ENCODE assay signal across 8 cellular contexts in genomic region chr1:227945891-227946623, GRCh38. TPM values are rescaled to one million over a fixed set of nuclear protein-coding genes. Genes with fewer than 3 reads are reported as not detected.
DNase-seq lines count a peak whose midpoint lies in the region; ATAC-seq and TF ChIP-seq lines count a peak whose summit lies in the region.

No MANE protein-coding gene starts in this region.

- peaks cover 10% of the 10 kb centered on the region for H3K4me1 Mint-ChIP-seq in activated CD8-positive, alpha-beta memory T cell treated with anti-CD3 and anti-CD28 coated beads, Interleukin-2, amount 10 ng/mL, durations not matched to agents 7 days and 5 days
- H3K4me1 Mint-ChIP-seq in naive thymus-derived CD8-positive, alpha-beta T cell: peaks cover 5 to 14% (median 13%) of the 10 kb centered on the region in 4 donors

- peaks cover 23% of the 10 kb centered on the region for H3K27me3 Mint-ChIP-seq in activated CD8-positive, alpha-beta memory T cell treated with anti-CD3 and anti-CD28 coated beads, Interleukin-2, amount 10 ng/mL, durations not matched to agents 7 days and 5 days
- H3K27me3 Mint-ChIP-seq in naive thymus-derived CD8-positive, alpha-beta T cell: peaks cover 7 to 31% (median 13%) of the 10 kb centered on the region in 5 donors

- H3K9me3 Mint-ChIP-seq in activated CD8-positive, alpha-beta memory T cell treated with anti-CD3 and anti-CD28 coated beads, Interleukin-2, amount 10 ng/mL, durations not matched to agents 7 days and 5 days (ENCODE audit: low read depth): no peaks in the 10 kb centered on the region
- no peaks in the 10 kb centered on the region for H3K9me3 Mint-ChIP-seq in naive thymus-derived CD8-positive, alpha-beta T cell

- H3K27ac ChIP-seq in SK-N-SH (ENCODE audit: low read depth in 2 of 2, low read length in 1 of 2): no peak overlapping the region

- H3K9me3 ChIP-seq in SK-N-SH: no peaks in the 10 kb centered on the region

- peaks cover 0 to 2% of the 10 kb centered on the region in 2 experiments; a peak in 1 of 4 replicates for H3K4me1 ChIP-seq in SK-N-SH (ENCODE audit: control insufficient read depth in 1 of 2, insufficient read depth in 2 of 2, low read depth in 1 of 2, low read length in 1 of 2)

- no peak overlapping the region for H3K27ac Mint-ChIP-seq in activated CD8-positive, alpha-beta memory T cell treated with anti-CD3 and anti-CD28 coated beads, Interleukin-2, amount 10 ng/mL, durations not matched to agents 7 days and 5 days
- H3K27ac Mint-ChIP-seq in naive thymus-derived CD8-positive, alpha-beta T cell: peak overlapping the region in 1 of 10 donors; percentile 10

- H3K4me3 Mint-ChIP-seq in activated CD8-positive, alpha-beta memory T cell treated with anti-CD3 and anti-CD28 coated beads, Interleukin-2, amount 10 ng/mL, durations not matched to agents 7 days and 5 days: peak overlapping the region; percentile 30
- peak overlapping the region; percentile 51 to 86 (median 72) for H3K4me3 Mint-ChIP-seq in naive thymus-derived CD8-positive, alpha-beta T cell

- no peaks in the 10 kb centered on the region for H3K36me3 ChIP-seq in SK-N-SH (replicated peaks in 1 of 2; ENCODE audit: control insufficient read depth in 1 of 2, insufficient read depth in 2 of 2, low read length in 1 of 2)

- no peak for TF ChIP-seq RAD21 in SK-N-SH (IDR thresholded peaks at IDR 0.05; ENCODE audit: low read length)

- no peak for TF ChIP-seq EP300 in SK-N-SH (IDR thresholded peaks at IDR 0.05; ENCODE audit: borderline replicate concordance in 1 of 2, low read depth in 1 of 2, low read length in 1 of 2)

- DNase-seq in activated CD8-positive, alpha-beta memory T cell treated with anti-CD3 and anti-CD28 coated beads, Interleukin-2, amount 10 ng/mL, durations not matched to agents 7 days and 5 days: peak; percentile 37
- no peak for DNase-seq in activated CD8-positive, alpha-beta memory T cell treated with anti-CD3 and anti-CD28 coated beads for 24 hours
- DNase-seq in SK-N-SH (peak; percentile 25), epithelial cell of proximal tubule (ENCODE audit: low read depth) (peak; percentile 20), foreskin melanocyte (no peak)
- peak in 1 of 10 donors; percentile 50 for DNase-seq in naive thymus-derived CD8-positive, alpha-beta T cell
- no peak for DNase-seq in stimulated activated CD4-positive, alpha-beta T cell treated with anti-CD3 and anti-CD28 coated beads, Interleukin-2, amount 100 ng/mL, for 24 hours

- WGBS in SK-N-SH (ENCODE audit: low lambda C conversion rate): 44% methylated on average over 15 of the region's 19 CpGs

- H3K4me2 ChIP-seq in SK-N-SH: peak overlapping the region; percentile 71; the same call in 1 of the 2 replicates

- POLR2A ChIA-PET in SK-N-SH (lab: Yijun Ruan, JAX): no interaction called here
- POLR2A ChIA-PET in naive thymus-derived CD8-positive, alpha-beta T cell (lab: Charles Lee): interaction anchor here (1.3 to 4.2 kb wide), 3 partner anchors 181 to 184 kb away, joined by 3 to 19 read pairs (median 3); no protein-coding TSS in a partner anchor

- ATAC-seq in activated CD8-positive, alpha-beta memory T cell treated with anti-CD3 and anti-CD28 coated beads, Interleukin-2, amount 10 ng/mL, durations not matched to agents 7 days and 5 days: no peak
- peak; percentile 20 for ATAC-seq in HG02885 (IDR thresholded peaks at IDR 0.05; ENCODE audit: poor library complexity, unreplicated experiment)
- peak; percentile 9 to 33 for ATAC-seq in naive thymus-derived CD8-positive, alpha-beta T cell

- TF ChIP-seq CTCF in SK-N-SH (IDR thresholded peaks at IDR 0.05) (no peak), epithelial cell of proximal tubule (conservative IDR thresholded peaks at IDR 0.05; ENCODE audit: low read depth, low read length) (no peak)

- no peaks in the 10 kb centered on the region for H3K9me2 ChIP-seq in SK-N-SH

- H3F3A ChIP-seq in SK-N-SH (replicated peaks; ENCODE audit: insufficient read depth): no peaks in the 10 kb centered on the region

- H3K36me3 Mint-ChIP-seq in activated CD8-positive, alpha-beta memory T cell treated with anti-CD3 and anti-CD28 coated beads, Interleukin-2, amount 10 ng/mL, durations not matched to agents 7 days and 5 days: no peaks in the 10 kb centered on the region
- no peaks in the 10 kb centered on the region for H3K36me3 Mint-ChIP-seq in naive thymus-derived CD8-positive, alpha-beta T cell

- CTCF ChIA-PET in activated CD8-positive, alpha-beta memory T cell treated with anti-CD3 and anti-CD28 coated beads, Interleukin-2, amount 10 ng/mL, durations not matched to agents 7 days and 5 days (lab: Charles Lee): interaction anchor here (1.2 to 2.3 kb wide), 2 partner anchors 183 to 216 kb away, joined by 5 to 11 read pairs; no protein-coding TSS in a partner anchor
- CTCF ChIA-PET in SK-N-SH (lab: Yijun Ruan, JAX): interaction anchor here (0.7 to 5.2 kb wide), 18 partner anchors 12 to 404 kb away, joined by 3 to 70 read pairs (median 4); no protein-coding TSS in a partner anchor

- no peaks in the 10 kb centered on the region for H4K20me1 ChIP-seq in SK-N-SH (ENCODE audit: insufficient read depth)

- no peak overlapping the region for H3K9ac ChIP-seq in SK-N-SH

- H3K4me3 ChIP-seq in SK-N-SH (ENCODE audit: low read depth in 2 of 2, low read length in 1 of 2) (no peak overlapping the region), epithelial cell of proximal tubule (ENCODE audit: low read depth, low read length) (peak overlapping the region; percentile 54)

- H3K79me2 ChIP-seq in SK-N-SH (ENCODE audit: insufficient read depth): no peaks in the 10 kb centered on the region

- no peak overlapping the region for H2AFZ ChIP-seq in SK-N-SH (ENCODE audit: low read depth)

- H3K27me3 ChIP-seq in SK-N-SH (ENCODE audit: insufficient read depth): no peaks in the 10 kb centered on the region

TF ChIP-seq in SK-N-SH, 30 proteins besides CTCF, POLR2A, EP300 and RAD21:
- TF ChIP-seq ELF1 (IDR thresholded peaks at IDR 0.05): no peak
- TF ChIP-seq YY1 (IDR thresholded peaks at IDR 0.05; ENCODE audit: low read depth): no peak
- TF ChIP-seq MXI1 (IDR thresholded peaks at IDR 0.05; ENCODE audit: low read depth, low read length): no peak
- TF ChIP-seq TCF12 (IDR thresholded peaks at IDR 0.05): no peak
- TF ChIP-seq RXRA (IDR thresholded peaks at IDR 0.05; ENCODE audit: borderline replicate concordance, low read depth): no peak
- TF ChIP-seq NFIC (IDR thresholded peaks at IDR 0.05; ENCODE audit: borderline replicate concordance): no peak
- no peak for TF ChIP-seq FOXJ3 (CRISPR knock-in tag; IDR thresholded peaks at IDR 0.05)
- TF ChIP-seq FOSL2 (IDR thresholded peaks at IDR 0.05; ENCODE audit: borderline replicate concordance, low read depth): no peak
- TF ChIP-seq TAF1 (IDR thresholded peaks at IDR 0.05; ENCODE audit: borderline replicate concordance, low read depth, low read length): no peak
- no peak for TF ChIP-seq GATA2 (CRISPR knock-in tag; IDR thresholded peaks at IDR 0.05)
- no peak for TF ChIP-seq EZH2phosphoT487 (IDR thresholded peaks at IDR 0.05; ENCODE audit: borderline replicate concordance, low read depth)
- TF ChIP-seq CHD2 (IDR thresholded peaks at IDR 0.05; ENCODE audit: low read length, partially characterized antibody): no peak
- TF ChIP-seq MAX (IDR thresholded peaks at IDR 0.05; ENCODE audit: low read depth): no peak
- no peak for TF ChIP-seq SIN3A (IDR thresholded peaks at IDR 0.05; ENCODE audit: borderline replicate concordance, low read depth, low read length)
- TF ChIP-seq IRF3 (IDR thresholded peaks at IDR 0.05; ENCODE audit: low read depth, low read length): no peak
- TF ChIP-seq RCOR1 (IDR thresholded peaks at IDR 0.05; ENCODE audit: low read length): no peak
- TF ChIP-seq NRF1 (IDR thresholded peaks at IDR 0.05; ENCODE audit: low read depth, low read length): no peak
- TF ChIP-seq JUND (IDR thresholded peaks at IDR 0.05): no peak
- TF ChIP-seq RFX5 (IDR thresholded peaks at IDR 0.05; ENCODE audit: low read length): no peak
- TF ChIP-seq MEF2A (IDR thresholded peaks at IDR 0.05; ENCODE audit: borderline replicate concordance, low read depth): no peak

RNA-seq across cellular contexts. Expression of gene WNT9A, which starts 1.7 kb away (rescaled TPM):
- total RNA-seq in activated CD8-positive, alpha-beta memory T cell treated with anti-CD3 and anti-CD28 coated beads, Interleukin-2, amount 10 ng/mL, durations not matched to agents 7 days and 5 days: under 1 TPM; 0.30 to 0.50 TPM
- polyA plus RNA-seq in SK-N-SH (2012; rRNA removed): 0.31 and 0.36 TPM in 2 replicates
- polyA plus RNA-seq in SK-N-SH (2012; cell fraction: cytosol; rRNA removed): 0.26 and 0.31 TPM in 2 replicates
- polyA plus RNA-seq in SK-N-SH (2012; cell fraction: nucleus; rRNA removed): 0.50 and 0.67 TPM in 2 replicates
- 2.1 and 2.7 TPM in 2 replicates for total RNA-seq in epithelial cell of proximal tubule
- total RNA-seq in naive thymus-derived CD8-positive, alpha-beta T cell: not detected
- polyA plus RNA-seq in naive thymus-derived CD8-positive, alpha-beta T cell: not detected

Comparison
In these comparisons a context has a peak if more than half of its experiments do, and no peak if none do; other contexts are left out.
1. DNase-seq: peak in activated CD8-positive, alpha-beta memory T cell treated with anti-CD3 and anti-CD28 coated beads, Interleukin-2, amount 10 ng/mL, durations not matched to agents 7 days and 5 days (single experiment), SK-N-SH (single experiment) and epithelial cell of proximal tubule (single experiment); none in activated CD8-positive, alpha-beta memory T cell treated with anti-CD3 and anti-CD28 coated beads for 24 hours (single experiment), stimulated activated CD4-positive, alpha-beta T cell treated with anti-CD3 and anti-CD28 coated beads, Interleukin-2, amount 100 ng/mL, for 24 hours (0 of 2) and foreskin melanocyte (single experiment).